Comparison of ENCODE assay signal across 9 cellular contexts in genomic region chr17:17151055-17151454, GRCh38. TPM values are rescaled to one million over a fixed set of nuclear protein-coding genes. Genes with fewer than 3 reads are reported as not detected.
A peak's percentile ranks its signal among the peaks of the same experiment; 100 is the strongest.
DNase-seq lines count a peak whose midpoint lies in the region; ATAC-seq, FAIRE-seq and TF ChIP-seq lines count a peak whose summit lies in the region.
"Had no signal": no experiment of that assay in that cellular context is flagged by ENCODE, and none has a peak within 500 bp of the region (broad histone marks: within the 10 kb centered on the region; RNA-seq: fewer than 3 reads in every experiment).

No MANE protein-coding gene starts in this region.

- DNase-seq in HS-5 (ENCODE audit: low read depth) (peak; percentile 87), bronchial epithelial cell (ENCODE audit: low read depth) (peak; percentile 82), non-pigmented ciliary epithelial cell (ENCODE audit: low read depth) (peak; percentile 68), retina (no peak), frontal cortex (ENCODE audit: low spot score in 2 of 2) (no peak)
- DNase-seq in effector CD4-positive, alpha-beta T cell: no peak

- no peak for ATAC-seq in GM21515 (IDR thresholded peaks at IDR 0.05; ENCODE audit: unreplicated experiment)

- peak overlapping the region in 10 of 11 experiments; percentile 23 to 64 (median 56); a peak in 15 of 22 replicates for H3K27ac ChIP-seq in BLaER1 treated with 17β-estradiol and CSF1 and Interleukin-3, amounts not matched to agents 10 nM and 100 nM

- peaks cover 44 to 91% (median 82%) of the 10 kb centered on the region in 10 experiments for H3K4me1 ChIP-seq in BLaER1 treated with 17β-estradiol and CSF1 and Interleukin-3, amounts not matched to agents 10 nM and 100 nM

- peaks cover 0 to 62% (median 39%) of the 10 kb centered on the region in 11 experiments; a peak in 18 of 22 replicates for H4K20me1 ChIP-seq in BLaER1 treated with 17β-estradiol and CSF1 and Interleukin-3, amounts not matched to agents 10 nM and 100 nM

- no peaks in the 10 kb centered on the region for H3K9me3 ChIP-seq in BLaER1 treated with 17β-estradiol and CSF1 and Interleukin-3, amounts not matched to agents 10 nM and 100 nM (replicated peaks in 1 of 11)

- TF ChIP-seq CTCF in bronchial epithelial cell (IDR thresholded peaks at IDR 0.05; ENCODE audit: insufficient read depth, low read length, severe bottlenecking): no peak

- H3K36me3 ChIP-seq in BLaER1 treated with 17β-estradiol and CSF1 and Interleukin-3, amounts not matched to agents 10 nM and 100 nM: peaks cover 48 to 100% (median 96%) of the 10 kb centered on the region in 11 experiments
- H3K36me3 ChIP-seq in bronchial epithelial cell (ENCODE audit: control insufficient read depth, insufficient read depth, low read length): peaks cover 43% of the 10 kb centered on the region

- H3K4me2 ChIP-seq in BLaER1 treated with 17β-estradiol and CSF1 and Interleukin-3, amounts not matched to agents 10 nM and 100 nM: peak overlapping the region; percentile 55 to 82 (median 72)

- no peak overlapping the region for H3K9ac ChIP-seq in BLaER1 treated with 17β-estradiol and CSF1 and Interleukin-3, amounts not matched to agents 10 nM and 100 nM

- no peaks in the 10 kb centered on the region for H3K27me3 ChIP-seq in BLaER1 treated with 17β-estradiol and CSF1 and Interleukin-3, amounts not matched to agents 10 nM and 100 nM
- no peaks in the 10 kb centered on the region for H3K27me3 ChIP-seq in bronchial epithelial cell (ENCODE audit: control insufficient read depth, insufficient read depth, low read length)

- FAIRE-seq in bronchial epithelial cell (lab: Jason Lieb, UNC) (no peak), frontal cortex (lab: Jason Lieb, UNC) (no peak)
- FAIRE-seq: colon had no signal

- H3K4me3 ChIP-seq in BLaER1 treated with 17β-estradiol and CSF1 and Interleukin-3, amounts not matched to agents 10 nM and 100 nM: no peak overlapping the region
- H3K4me3 ChIP-seq in bronchial epithelial cell (ENCODE audit: low read depth, low read length): no peak overlapping the region

RNA-seq across cellular contexts. Expression of gene PLD6, which starts 55.1 kb away (rescaled TPM):
- total RNA-seq in bronchial epithelial cell (3.7 and 4.0 TPM in 2 replicates), frontal cortex (8.6 TPM)

Comparison
In these comparisons a context has a peak if more than half of its experiments do, and no peak if none do; other contexts are left out.
1. DNase-seq: peak in HS-5 (single experiment), bronchial epithelial cell (single experiment) and non-pigmented ciliary epithelial cell (single experiment); none in retina (single experiment), effector CD4-positive, alpha-beta T cell (single experiment) and frontal cortex (0 of 2).